ENCODE assay signal across 19 cellular contexts in genomic region chr1:157856538-157856937, GRCh38.
DNase-seq lines count a peak whose midpoint lies in the region; ATAC-seq lines count a peak whose summit lies in the region.
"Had no signal": no experiment of that assay in that cellular context is flagged by ENCODE, and none has a peak within 500 bp of the region (broad histone marks: within the 10 kb centered on the region; RNA-seq: fewer than 3 reads in every experiment).

No MANE protein-coding gene starts in this region.

- H3K27ac Mint-ChIP-seq in activated naive CD4-positive, alpha-beta T cell treated with anti-CD3 and anti-CD28 coated beads, Interleukin-2, amount 10 ng/mL, durations not matched to agents 7 days and 5 days: no peak overlapping the region
- H3K27ac Mint-ChIP-seq: activated CD8-positive, alpha-beta T cell treated with anti-CD3 and anti-CD28 coated beads, Interleukin-2, amount 10 ng/mL, durations not matched to agents 7 days and 5 days; CD8-positive, alpha-beta memory T cell; effector memory CD8-positive, alpha-beta T cell had no signal

- no peaks in the 10 kb centered on the region for H3K36me3 Mint-ChIP-seq in activated naive CD4-positive, alpha-beta T cell treated with anti-CD3 and anti-CD28 coated beads, Interleukin-2, amount 10 ng/mL, durations not matched to agents 7 days and 5 days
- H3K36me3 Mint-ChIP-seq: CD8-positive, alpha-beta memory T cell had no signal

- no peaks in the 10 kb centered on the region for H3K4me1 Mint-ChIP-seq in activated naive CD4-positive, alpha-beta T cell treated with anti-CD3 and anti-CD28 coated beads, Interleukin-2, amount 10 ng/mL, durations not matched to agents 7 days and 5 days
- H3K4me1 Mint-ChIP-seq: CD8-positive, alpha-beta memory T cell had no signal

- ATAC-seq in GM18867 (IDR thresholded peaks at IDR 0.05; ENCODE audit: unreplicated experiment) (peak; percentile 83), GM21447 (IDR thresholded peaks at IDR 0.05; ENCODE audit: unreplicated experiment) (peak; percentile 87), HG03354 (IDR thresholded peaks at IDR 0.05; ENCODE audit: poor library complexity, severe bottlenecking, unreplicated experiment) (peak; percentile 82)
- ATAC-seq: activated CD8-positive, alpha-beta T cell treated with anti-CD3 and anti-CD28 coated beads, Interleukin-2, amount 10 ng/mL, durations not matched to agents 7 days and 5 days; effector memory CD8-positive, alpha-beta T cell; gastroesophageal sphincter; HCT116; psoas muscle had no signal

- DNase-seq in kidney tubule cell (ENCODE audit: low spot score) (peak; percentile 15), AML-193 (lab: John Stamatoyannopoulos, UW) (no peak), AG20443 (ENCODE audit: low spot score) (no peak)
- DNase-seq in activated naive CD4-positive, alpha-beta T cell treated with anti-CD3 and anti-CD28 coated beads, Interleukin-2, amount 10 ng/mL, durations not matched to agents 7 days and 5 days: no peak
- DNase-seq: activated CD8-positive, alpha-beta T cell treated with anti-CD3 and anti-CD28 coated beads, Interleukin-2, amount 10 ng/mL, durations not matched to agents 7 days and 5 days; activated gamma-delta T cell; CD8-positive, alpha-beta memory T cell; colonic mucosa; effector memory CD8-positive, alpha-beta T cell; esophagus squamous epithelium; KG1; NCI-H1694; psoas muscle; testis had no signal

- H3K4me3 Mint-ChIP-seq in activated naive CD4-positive, alpha-beta T cell treated with anti-CD3 and anti-CD28 coated beads, Interleukin-2, amount 10 ng/mL, durations not matched to agents 7 days and 5 days: no peak overlapping the region
- H3K4me3 Mint-ChIP-seq: activated CD8-positive, alpha-beta T cell treated with anti-CD3 and anti-CD28 coated beads, Interleukin-2, amount 10 ng/mL, durations not matched to agents 7 days and 5 days; CD8-positive, alpha-beta memory T cell; effector memory CD8-positive, alpha-beta T cell had no signal

- no peaks in the 10 kb centered on the region for H3K9me3 Mint-ChIP-seq in activated naive CD4-positive, alpha-beta T cell treated with anti-CD3 and anti-CD28 coated beads, Interleukin-2, amount 10 ng/mL, durations not matched to agents 7 days and 5 days
- H3K9me3 Mint-ChIP-seq: CD8-positive, alpha-beta memory T cell; effector memory CD8-positive, alpha-beta T cell had no signal

- CTCF ChIA-PET in activated naive CD4-positive, alpha-beta T cell treated with anti-CD3 and anti-CD28 coated beads, Interleukin-2, amount 10 ng/mL, durations not matched to agents 7 days and 5 days (lab: Charles Lee): no interaction called here

- H3K27me3 Mint-ChIP-seq in activated naive CD4-positive, alpha-beta T cell treated with anti-CD3 and anti-CD28 coated beads, Interleukin-2, amount 10 ng/mL, durations not matched to agents 7 days and 5 days: no peaks in the 10 kb centered on the region
- H3K27me3 Mint-ChIP-seq: effector memory CD8-positive, alpha-beta T cell had no signal
